Comparison of ENCODE assay signal across 15 cellular contexts in the genomic region with DNA sequence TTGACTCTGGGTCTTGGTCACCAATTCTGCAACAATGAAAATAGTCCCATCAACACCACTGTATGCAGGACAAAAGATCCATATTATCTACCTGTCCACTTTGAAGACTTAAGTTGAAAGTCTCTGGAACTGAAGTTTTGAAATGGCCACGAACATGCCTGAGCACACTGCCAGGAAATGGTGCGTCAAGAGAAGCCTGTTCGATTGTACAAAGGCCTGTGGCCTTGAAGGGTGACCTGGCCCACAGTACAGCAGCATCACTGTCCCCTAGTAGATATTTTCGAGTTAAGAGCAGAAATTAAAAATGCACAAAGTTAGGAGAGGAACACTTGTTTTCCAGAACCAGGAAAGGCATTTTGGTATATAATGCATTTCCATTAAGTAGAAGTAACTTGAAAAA.
DNase-seq lines count a peak whose midpoint lies in the region; ATAC-seq and TF ChIP-seq lines count a peak whose summit lies in the region.
"Had no signal": no experiment of that assay in that cellular context is flagged by ENCODE, and none has a peak within 500 bp of the region (broad histone marks: within the 10 kb centered on the region; RNA-seq: fewer than 3 reads in every experiment).

No MANE protein-coding gene starts in this region.

- peak overlapping the region; percentile 31 for H3K56ac ChIP-seq in mesendoderm (ENCODE audit: low read length)

- POLR2A ChIA-PET in HEK293T (lab: Yijun Ruan, JAX): no interaction called here

- no peak overlapping the region for H3K4ac ChIP-seq in mesendoderm (ENCODE audit: low read depth, low read length)
- H3K4ac ChIP-seq in trophoblast cell (ENCODE audit: low read depth, low read length): no peak overlapping the region

- WGBS in adrenal gland, 4 donors: 49 to 70% (median 62%) methylated on average over 4 of the region's 4 CpGs
- no CpG with 5 or more reads among the region's 4 CpGs for WGBS in mesendoderm (ENCODE audit: extremely low coverage, insufficient coverage, low lambda C conversion rate)
- no CpG with 5 or more reads among the region's 4 CpGs for WGBS in trophoblast cell (ENCODE audit: extremely low coverage, insufficient coverage, insufficient read length)

- H3K14ac ChIP-seq in trophoblast cell (ENCODE audit: low read length): no peak overlapping the region

- H3K23ac ChIP-seq in mesendoderm (ENCODE audit: low read length): no peak overlapping the region
- no peak overlapping the region for H3K23ac ChIP-seq in trophoblast cell (ENCODE audit: low read length)

- H3K18ac ChIP-seq in mesendoderm (ENCODE audit: low read length) (no peak overlapping the region), trophoblast cell (ENCODE audit: low read length) (no peak overlapping the region)

- no peak for ATAC-seq in CD4-positive, CD25-positive, alpha-beta regulatory T cell (ENCODE audit: low read depth in 2 of 2)
- ATAC-seq in HG03095 (IDR thresholded peaks at IDR 0.05; ENCODE audit: unreplicated experiment) (no peak), GM18511 (IDR thresholded peaks at IDR 0.05; ENCODE audit: unreplicated experiment) (no peak)

- H3K27me3 Mint-ChIP-seq in CD4-positive, CD25-positive, alpha-beta regulatory T cell: no peaks in the 10 kb centered on the region

- H3K9ac ChIP-seq in mesendoderm (ENCODE audit: low read length) (no peak overlapping the region), trophoblast cell (ENCODE audit: low read length) (no peak overlapping the region)
- H3K9ac ChIP-seq: BLaER1 had no signal

- intact Hi-C loops in adrenal gland (cut with DNase I): loop anchor here in 1 of 2 donors (10.0 kb wide), 1 partner anchor 292 kb away; no protein-coding TSS in a partner anchor

- H2AK5ac ChIP-seq in mesendoderm (ENCODE audit: low read length) (no peak overlapping the region), trophoblast cell (ENCODE audit: low read length) (no peak overlapping the region)

- H2BK5ac ChIP-seq in mesendoderm (ENCODE audit: low read length) (no peak overlapping the region), trophoblast cell (ENCODE audit: low read depth, low read length, poor library complexity) (no peak overlapping the region)

- no peak overlapping the region for H3K27ac ChIP-seq in CD4-positive, CD25-positive, alpha-beta regulatory T cell (ENCODE audit: insufficient read depth, low read length, poor library complexity, severe bottlenecking)
- H3K27ac ChIP-seq in adrenal gland: no peak overlapping the region
- H3K27ac ChIP-seq in mesendoderm (ENCODE audit: low read depth, low read length): no peak overlapping the region
- H3K27ac ChIP-seq in trophoblast cell (ENCODE audit: low read depth, low read length): no peak overlapping the region
- H3K27ac ChIP-seq: 22Rv1, A549, BLaER1 had no signal

- H3K9me3 ChIP-seq in CD4-positive, CD25-positive, alpha-beta regulatory T cell (ENCODE audit: control insufficient read depth in 2 of 2, low read length in 2 of 2): no peaks in the 10 kb centered on the region
- H3K9me3 ChIP-seq in adrenal gland (replicated peaks in 1 of 3): no peaks in the 10 kb centered on the region
- no peaks in the 10 kb centered on the region for H3K9me3 ChIP-seq in trophoblast cell (ENCODE audit: insufficient read depth, low read depth, low read length)
- H3K9me3 ChIP-seq: A549 had no signal

- H4K5ac ChIP-seq in mesendoderm (ENCODE audit: low read length): no peak overlapping the region

- CTCF ChIA-PET in HEK293T (lab: Yijun Ruan, JAX): interaction anchor here (0.6 to 1.2 kb wide), 5 partner anchors 29 to 612 kb away, joined by 3 to 8 read pairs (median 3); no protein-coding TSS in a partner anchor

- H3K79me1 ChIP-seq in mesendoderm (ENCODE audit: low read length) (no peaks in the 10 kb centered on the region), trophoblast cell (ENCODE audit: low read length) (peaks cover 11% of the 10 kb centered on the region)

- no peaks in the 10 kb centered on the region for H3K9me3 Mint-ChIP-seq in CD4-positive, CD25-positive, alpha-beta regulatory T cell
- H3K9me3 Mint-ChIP-seq: CD8-positive, alpha-beta T cell had no signal

- H4K8ac ChIP-seq in mesendoderm (ENCODE audit: low read depth, low read length) (no peak overlapping the region), trophoblast cell (ENCODE audit: low read depth, low read length) (no peak overlapping the region)

- H3K4me1 ChIP-seq in CD4-positive, CD25-positive, alpha-beta regulatory T cell (ENCODE audit: control insufficient read depth, insufficient read depth, low read length, poor library complexity, severe bottlenecking): peaks cover 8% of the 10 kb centered on the region
- no peaks in the 10 kb centered on the region for H3K4me1 ChIP-seq in adrenal gland (replicated peaks in 1 of 2)
- peaks cover 3% of the 10 kb centered on the region for H3K4me1 ChIP-seq in mesendoderm (ENCODE audit: control insufficient read depth, low read depth, low read length)
- H3K4me1 ChIP-seq in trophoblast cell (ENCODE audit: control insufficient read depth in 1 of 2, insufficient read depth in 2 of 2, low read length in 2 of 2): peaks cover 16 to 19% of the 10 kb centered on the region in 2 experiments
- H3K4me1 ChIP-seq: BLaER1 had no signal

- H3K4me3 Mint-ChIP-seq in CD4-positive, CD25-positive, alpha-beta regulatory T cell: no peak overlapping the region
- H3K4me3 Mint-ChIP-seq: CD14-positive monocyte; CD8-positive, alpha-beta T cell had no signal

- H3K36me3 Mint-ChIP-seq in CD4-positive, CD25-positive, alpha-beta regulatory T cell: peaks cover 9% of the 10 kb centered on the region

- peaks cover 7 to 19% (median 11%) of the 10 kb centered on the region in 4 donors for H3K4me1 Mint-ChIP-seq in CD4-positive, CD25-positive, alpha-beta regulatory T cell

- no peak overlapping the region for H2BK15ac ChIP-seq in mesendoderm (replicated peaks; ENCODE audit: low read depth)

- no peaks in the 10 kb centered on the region for H3K36me3 ChIP-seq in CD4-positive, CD25-positive, alpha-beta regulatory T cell (ENCODE audit: control insufficient read depth, insufficient read depth, low read length)
- no peaks in the 10 kb centered on the region for H3K36me3 ChIP-seq in adrenal gland (replicated peaks in 1 of 2)
- no peaks in the 10 kb centered on the region for H3K36me3 ChIP-seq in mesendoderm (ENCODE audit: control insufficient read depth, insufficient read depth, low read length)
- H3K36me3 ChIP-seq in trophoblast cell (ENCODE audit: control insufficient read depth in 1 of 2, insufficient read depth in 2 of 2, low read length in 2 of 2): peaks cover 3 to 4% of the 10 kb centered on the region in 2 experiments

- H2BK120ac ChIP-seq in mesendoderm (ENCODE audit: low read depth, low read length): no peak overlapping the region
- peak overlapping the region; percentile 11 for H2BK120ac ChIP-seq in trophoblast cell (ENCODE audit: insufficient read depth, low read length, poor library complexity)

- no peak overlapping the region for H4K12ac ChIP-seq in trophoblast cell (ENCODE audit: low read depth, low read length)

- no peak overlapping the region for H2AFZ ChIP-seq in trophoblast cell (ENCODE audit: insufficient read depth, low read length, poor library complexity)

- H4K91ac ChIP-seq in trophoblast cell (ENCODE audit: low read depth, low read length): no peak overlapping the region

- no peak for TF ChIP-seq CTCF in adrenal gland (IDR thresholded peaks at IDR 0.05)

- H3K4me2 ChIP-seq in mesendoderm (ENCODE audit: low read length) (no peak overlapping the region), trophoblast cell (ENCODE audit: low read length) (no peak overlapping the region)
- H3K4me2 ChIP-seq: A549, BLaER1 had no signal

- no peak for DNase-seq in CD4-positive, CD25-positive, alpha-beta regulatory T cell
- peak in 5 of 7 donors; percentile 23 to 57 (median 53) for DNase-seq in adrenal gland
- DNase-seq in mesendoderm: no peak
- no peak for DNase-seq in trophoblast cell
- no peak for DNase-seq in HEK293T (ENCODE audit: extremely low spot score)
- DNase-seq: DMS79 treated with DMSO at 0.1 percent for 48 hours, GF-D8, GOT3 had no signal

- H3K4me3 ChIP-seq in CD4-positive, CD25-positive, alpha-beta regulatory T cell (ENCODE audit: low read depth, low read length): no peak overlapping the region
- H3K4me3 ChIP-seq in adrenal gland: no peak overlapping the region
- H3K4me3 ChIP-seq in mesendoderm (ENCODE audit: low read length): no peak overlapping the region
- no peak overlapping the region for H3K4me3 ChIP-seq in trophoblast cell (ENCODE audit: low read depth, low read length)
- H3K4me3 ChIP-seq: A549, BLaER1 had no signal

- no peaks in the 10 kb centered on the region for H3K27me3 ChIP-seq in CD4-positive, CD25-positive, alpha-beta regulatory T cell (ENCODE audit: control insufficient read depth, insufficient read depth, low read length)
- H3K27me3 ChIP-seq in adrenal gland (no peaks in the 10 kb centered on the region), mesendoderm (ENCODE audit: insufficient read depth, low read length, poor library complexity) (no peaks in the 10 kb centered on the region), trophoblast cell (ENCODE audit: insufficient read depth, low read length) (no peaks in the 10 kb centered on the region)
- H3K27me3 ChIP-seq: BLaER1 had no signal

- H3K79me2 ChIP-seq in mesendoderm (ENCODE audit: control insufficient read depth, insufficient read depth, low read length) (no peaks in the 10 kb centered on the region), trophoblast cell (ENCODE audit: control insufficient read depth, insufficient read depth, low read length, poor library complexity) (no peaks in the 10 kb centered on the region)

- H3K27ac Mint-ChIP-seq in CD4-positive, CD25-positive, alpha-beta regulatory T cell: peak overlapping the region; percentile 12 to 79 (median 76)
- H3K27ac Mint-ChIP-seq: CD8-positive, alpha-beta T cell had no signal

- TF ChIP-seq POLR2A in adrenal gland (IDR thresholded peaks at IDR 0.05): no peak

- H2BK12ac ChIP-seq in trophoblast cell (ENCODE audit: low read length): no peak overlapping the region

TF ChIP-seq in HEK293T, 16 proteins besides CTCF, POLR2A, EP300 and RAD21 (continues in another document):
- no peak for TF ChIP-seq HDGF (IDR thresholded peaks at IDR 0.05; ENCODE audit: borderline replicate concordance)
- TF ChIP-seq CTBP1 (IDR thresholded peaks at IDR 0.05; ENCODE audit: borderline replicate concordance): no peak
- TF ChIP-seq TARDBP (IDR thresholded peaks at IDR 0.05): no peak
- no peak for TF ChIP-seq BHLHE40 (IDR thresholded peaks at IDR 0.05; ENCODE audit: borderline replicate concordance)
- no peak for TF ChIP-seq FOXK2 (IDR thresholded peaks at IDR 0.05)
- TF ChIP-seq PKNOX1 (IDR thresholded peaks at IDR 0.05): no peak
- no peak for TF ChIP-seq FOXM1 (IDR thresholded peaks at IDR 0.05; ENCODE audit: borderline replicate concordance)
- no peak for TF ChIP-seq NFRKB (IDR thresholded peaks at IDR 0.05)

Comparison
In these comparisons a context has a peak if more than half of its experiments do, and no peak if none do; other contexts are left out.
1. DNase-seq: peak in adrenal gland (5 of 7); none in CD4-positive, CD25-positive, alpha-beta regulatory T cell (0 of 3), mesendoderm (single experiment), trophoblast cell (0 of 2) and HEK293T (single experiment).